Comparison of ENCODE assay signal across 8 cellular contexts in the genomic region with DNA sequence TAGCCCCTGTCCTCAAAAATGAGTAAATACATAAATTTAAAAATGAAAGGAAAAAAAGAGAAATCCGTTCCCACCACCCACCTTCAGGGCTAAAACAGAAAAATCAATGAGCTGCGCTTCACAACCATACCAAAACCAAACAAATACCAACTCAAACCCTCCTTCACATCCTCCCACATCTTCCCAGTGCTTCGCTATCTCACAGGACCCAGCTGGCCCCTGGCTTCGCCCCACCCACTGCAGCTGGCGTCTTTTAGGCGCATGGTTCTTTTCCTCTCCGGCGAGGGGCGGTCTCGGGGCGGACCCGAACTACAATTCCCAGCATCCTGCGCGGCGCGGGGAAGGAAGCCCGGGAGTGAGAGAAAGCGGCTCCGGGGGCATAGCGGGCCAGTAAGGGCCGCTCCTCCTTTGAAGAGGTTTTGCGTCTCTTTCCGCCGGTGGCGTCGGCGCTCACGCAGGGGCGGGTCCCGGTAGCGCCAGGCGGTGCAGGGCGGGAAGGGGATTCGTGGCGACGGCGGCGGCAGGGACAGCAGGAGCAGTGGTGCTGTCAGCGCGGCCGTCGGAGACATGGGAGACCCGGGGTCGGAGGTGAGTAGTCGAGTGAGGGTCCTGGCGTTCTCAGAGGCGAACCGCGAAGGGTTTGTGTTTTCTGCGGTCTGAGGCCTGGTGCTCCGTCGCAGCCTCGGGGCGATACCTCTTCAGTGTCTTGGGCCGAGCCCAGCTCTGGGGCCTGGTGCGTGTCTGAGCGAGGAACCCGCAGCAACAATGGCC. TPM values are rescaled to one million over a fixed set of nuclear protein-coding genes. Genes with fewer than 3 reads are reported as not detected.
DNase-seq lines count a peak whose midpoint lies in the region; TF ChIP-seq lines count a peak whose summit lies in the region.

A gene with protein sequence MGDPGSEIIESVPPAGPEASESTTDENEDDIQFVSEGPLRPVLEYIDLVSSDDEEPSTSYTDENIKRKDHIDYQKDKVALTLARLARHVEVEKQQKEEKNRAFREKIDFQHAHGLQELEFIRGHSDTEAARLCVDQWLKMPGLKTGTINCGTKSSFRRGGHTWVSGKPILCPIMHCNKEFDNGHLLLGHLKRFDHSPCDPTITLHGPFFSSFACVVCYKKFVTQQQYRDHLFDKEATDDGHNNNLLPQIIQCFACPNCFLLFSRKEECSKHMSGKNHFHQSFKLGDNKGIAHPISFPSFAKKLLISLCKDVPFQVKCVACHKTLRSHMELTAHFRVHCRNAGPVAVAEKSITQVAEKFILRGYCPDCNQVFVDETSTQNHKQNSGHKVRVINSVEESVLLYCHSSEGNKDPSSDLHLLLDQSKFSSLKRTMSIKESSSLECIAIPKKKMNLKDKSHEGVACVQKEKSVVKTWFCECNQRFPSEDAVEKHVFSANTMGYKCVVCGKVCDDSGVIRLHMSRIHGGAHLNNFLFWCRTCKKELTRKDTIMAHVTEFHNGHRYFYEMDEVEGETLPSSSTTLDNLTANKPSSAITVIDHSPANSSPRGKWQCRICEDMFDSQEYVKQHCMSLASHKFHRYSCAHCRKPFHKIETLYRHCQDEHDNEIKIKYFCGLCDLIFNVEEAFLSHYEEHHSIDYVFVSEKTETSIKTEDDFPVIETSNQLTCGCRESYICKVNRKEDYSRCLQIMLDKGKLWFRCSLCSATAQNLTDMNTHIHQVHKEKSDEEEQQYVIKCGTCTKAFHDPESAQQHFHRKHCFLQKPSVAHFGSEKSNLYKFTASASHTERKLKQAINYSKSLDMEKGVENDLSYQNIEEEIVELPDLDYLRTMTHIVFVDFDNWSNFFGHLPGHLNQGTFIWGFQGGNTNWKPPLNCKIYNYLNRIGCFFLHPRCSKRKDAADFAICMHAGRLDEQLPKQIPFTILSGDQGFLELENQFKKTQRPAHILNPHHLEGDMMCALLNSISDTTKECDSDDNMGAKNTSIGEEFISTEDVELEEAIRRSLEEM (plus strand): TSS at position 502 of the 771 bp plus-strand sequence. CDS start 66 bp downstream, at position 568.

- H3K9ac ChIP-seq in neuronal stem cell (ENCODE audit: low read depth, low read length, poor library complexity) = peak within 1 kb of the TSS; percentile 77

- H3K79me1 ChIP-seq in neuronal stem cell (ENCODE audit: low read depth, low read length) = no peaks in the 10 kb centered on the region

- no peak within 1 kb of the TSS for H2BK5ac ChIP-seq in neuronal stem cell (ENCODE audit: low read length)

- H2AFZ ChIP-seq in neuronal stem cell (ENCODE audit: low read length) = peak within 1 kb of the TSS; percentile 63

- WGBS in neuronal stem cell (ENCODE audit: extremely low coverage in 2 of 2, insufficient read length in 2 of 2, insufficient replicate concordance in 1 of 2), 2 donors = 100% methylated on average over 1 of the region's 58 CpGs; no CpG with 5 or more reads in 1 of the 2 donors

- TF ChIP-seq CTCF in subcutaneous adipose tissue (IDR thresholded peaks at IDR 0.05; ENCODE audit: low read depth) = no peak

- CTCF ChIA-PET in HEK293T (lab: Yijun Ruan, JAX) = no interaction called here

- peak; percentile 92 for DNase-seq in GF-D8 (lab: John Stamatoyannopoulos, UW)
- peak; percentile 90 for DNase-seq in HEK293T (ENCODE audit: extremely low spot score)
- DNase-seq in MV-4-11 (lab: John Stamatoyannopoulos, UW) = peak; percentile 95
- DNase-seq in SK-MEL-5 (ENCODE audit: low read depth, low spot score) = peak; percentile 97
- DNase-seq in activated naive CD4-positive, alpha-beta T cell treated with Interleukin-2 at 50 U/mL for 16 hours = peak; percentile 98
- peak; percentile 96 for DNase-seq in foreskin melanocyte
- DNase-seq in neuronal stem cell (ENCODE audit: low spot score) = peak; percentile 96

- H3K4me2 ChIP-seq in neuronal stem cell (ENCODE audit: insufficient read depth, low read length, poor library complexity, severe bottlenecking) = peak within 1 kb of the TSS; percentile 40

- H3K23ac ChIP-seq in neuronal stem cell (ENCODE audit: low read depth, low read length, poor library complexity) = peak within 1 kb of the TSS; percentile 55

- H2BK120ac ChIP-seq in neuronal stem cell (ENCODE audit: low read depth, low read length) = no peak within 1 kb of the TSS

- no peak within 1 kb of the TSS for H2BK15ac ChIP-seq in neuronal stem cell (ENCODE audit: low read length)

- peak within 1 kb of the TSS; percentile 82 for H3K27ac ChIP-seq in neuronal stem cell (replicated peaks; ENCODE audit: low read length)

- H3K27me3 ChIP-seq in neuronal stem cell (ENCODE audit: control insufficient read depth in 3 of 3, insufficient read depth in 3 of 3, low read depth in 1 of 3, low read length in 3 of 3) = no peaks in the 10 kb centered on the region

- H3K4me1 ChIP-seq in neuronal stem cell (ENCODE audit: control insufficient read depth in 2 of 2, insufficient read depth in 1 of 2, low read depth in 1 of 2, low read length in 2 of 2) = peaks cover 2 to 10% of the 10 kb centered on the region in 2 donors

- in situ Hi-C loops in SK-MEL-5 (cut with HindIII; ENCODE audit: low pct_unique_long_range_greater_than_20kb, low sequenced_read_pairs) = no loop called here

- H4K8ac ChIP-seq in neuronal stem cell (ENCODE audit: low read depth, low read length) = peak within 1 kb of the TSS; percentile 17

- peaks cover 0 to 35% of the 10 kb centered on the region in 2 donors for H3K36me3 ChIP-seq in neuronal stem cell (replicated peaks in 1 of 2; ENCODE audit: control insufficient read depth in 2 of 2, insufficient read depth in 2 of 2, low read length in 2 of 2)

- H3K14ac ChIP-seq in neuronal stem cell (ENCODE audit: low read length) = no peak within 1 kb of the TSS

- H3K4ac ChIP-seq in neuronal stem cell (ENCODE audit: low read length) = no peak within 1 kb of the TSS

- POLR2A ChIA-PET in HEK293T (lab: Yijun Ruan, JAX) = interaction anchor here (1.0 kb wide), 3 partner anchors 81 to 132 kb away, joined by 3 to 6 read pairs (median 4); a partner anchor contains a TSS

- H2AK5ac ChIP-seq in neuronal stem cell (ENCODE audit: low read depth, low read length) = no peak within 1 kb of the TSS

- no peak within 1 kb of the TSS for H4K91ac ChIP-seq in neuronal stem cell (ENCODE audit: low read depth, low read length, poor library complexity)

- peak within 1 kb of the TSS; percentile 70 to 82 for H3K4me3 ChIP-seq in neuronal stem cell (ENCODE audit: low read length in 2 of 2)

- no peaks in the 10 kb centered on the region for H3K9me3 ChIP-seq in neuronal stem cell (replicated peaks in 1 of 2; ENCODE audit: control insufficient read depth in 2 of 2, insufficient read depth in 1 of 2, low read depth in 1 of 2, low read length in 2 of 2)

- no peak within 1 kb of the TSS for H2BK12ac ChIP-seq in neuronal stem cell (ENCODE audit: low read length)

- no peak within 1 kb of the TSS for H3K18ac ChIP-seq in neuronal stem cell (ENCODE audit: low read length)

TF ChIP-seq in HEK293T, 16 proteins besides CTCF, POLR2A, EP300 and RAD21:
- 0 out of 2 replicates have a peak, but pooled peaks have one; percentile 22 for TF ChIP-seq ELF4 (IDR thresholded peaks at IDR 0.05)
- TF ChIP-seq ZNF384 (IDR thresholded peaks at IDR 0.05) = no peak
- no peak for TF ChIP-seq TARDBP (IDR thresholded peaks at IDR 0.05)
- TF ChIP-seq L3MBTL2 (conservative IDR thresholded peaks at IDR 0.05) = peak; percentile 91

RNA-seq across cellular contexts. Expression of the gene that starts here (rescaled TPM):
- total RNA-seq in SK-MEL-5 (2014; rRNA removed; shearing (Covaris generic)) = 33.9 and 41.9 TPM in 2 replicates
- 14.5 and 16.9 TPM in 2 replicates for polyA plus RNA-seq in SK-MEL-5 (2015; cell fraction: cytosol; rRNA removed)
- polyA plus RNA-seq in SK-MEL-5 (2015; cell fraction: nucleus; rRNA removed) = 80.0 and 80.8 TPM in 2 replicates
- 28.4 TPM for polyA plus RNA-seq in neuronal stem cell (2013, experiment 1 of 2)
- 29.2 TPM for polyA plus RNA-seq in neuronal stem cell (2013, experiment 2 of 2)
- total RNA-seq in subcutaneous adipose tissue = 10 to 100 TPM; 64.3 to 83.5 (median 73.8) TPM

Comparison
In these comparisons a context has a peak if more than half of its experiments do, and no peak if none do; other contexts are left out.
1. Peak in every context shown above with its lines: DNase-seq, H3K4me3 ChIP-seq and H3K27ac ChIP-seq.